32 cellular contexts compared by ENCODE assay signal in genomic region chr14:95290021-95290420, GRCh38. TPM values are rescaled to one million over a fixed set of nuclear protein-coding genes. Genes with fewer than 3 reads are reported as not detected.
DNase-seq lines count a peak whose midpoint lies in the region; ATAC-seq and TF ChIP-seq lines count a peak whose summit lies in the region.
"Had no signal": no experiment of that assay in that cellular context is flagged by ENCODE, and none has a peak within 500 bp of the region (broad histone marks: within the 10 kb centered on the region; RNA-seq: fewer than 3 reads in every experiment).

No MANE protein-coding gene starts in this region.

- H3K4me1 ChIP-seq in heart left ventricle (peaks cover 0 to 33% (median 19%) of the 10 kb centered on the region in 12 donors), esophagus muscularis mucosa (peaks cover 12 to 26% (median 16%) of the 10 kb centered on the region in 4 donors), psoas muscle (peaks cover 23% of the 10 kb centered on the region), vagina (peaks cover 14% of the 10 kb centered on the region)
- H3K4me1 ChIP-seq: parathyroid adenoma had no signal

- no peak for TF ChIP-seq EP300 in esophagus muscularis mucosa (IDR thresholded peaks at IDR 0.05)

- H3K27me3 ChIP-seq in heart left ventricle (no peaks in the 10 kb centered on the region), esophagus muscularis mucosa (peaks cover 0 to 23% (median 0%) of the 10 kb centered on the region in 4 donors), psoas muscle (ENCODE audit: insufficient read depth in 3 of 3, low read length in 2 of 3) (no peaks in the 10 kb centered on the region), vagina (no peaks in the 10 kb centered on the region)
- H3K27me3 ChIP-seq: thyroid gland had no signal

- ATAC-seq in heart left ventricle (no peak), Right ventricle myocardium inferior (no peak), psoas muscle (no peak), HG03095 (IDR thresholded peaks at IDR 0.05; ENCODE audit: unreplicated experiment) (no peak), HG03439 (IDR thresholded peaks at IDR 0.05; ENCODE audit: unreplicated experiment) (no peak)
- no peak for ATAC-seq in activated naive CD4-positive, alpha-beta T cell treated with anti-CD3 and anti-CD28 coated beads, Interleukin-2, amount 50 U/mL, for 72 hours

- H3K36me3 ChIP-seq in heart left ventricle (no peaks in the 10 kb centered on the region), esophagus muscularis mucosa (no peaks in the 10 kb centered on the region), psoas muscle (ENCODE audit: insufficient read depth in 1 of 2, low read depth in 1 of 2) (no peaks in the 10 kb centered on the region), vagina (no peaks in the 10 kb centered on the region)
- H3K36me3 ChIP-seq: cardiac muscle cell, spleen, thyroid gland had no signal

- H3K27ac ChIP-seq in heart left ventricle = peak overlapping the region in 9 of 12 donors; percentile 58 to 93 (median 72)
- H3K27ac ChIP-seq in esophagus muscularis mucosa (replicated peaks in 1 of 4) = peak overlapping the region in 3 of 4 donors; percentile 47 to 63 (median 49)
- H3K27ac ChIP-seq in psoas muscle = peak overlapping the region; percentile 70
- H3K27ac ChIP-seq in vagina = peak overlapping the region; percentile 40
- H3K27ac ChIP-seq: cardiac muscle cell, GM23248, parathyroid adenoma, spleen had no signal

- WGBS in heart left ventricle, 4 donors = 91 to 94% (median 92%) methylated on average over 5 of the region's 5 CpGs
- WGBS in esophagus muscularis mucosa = 94% methylated on average over 5 of the region's 5 CpGs
- 92 to 95% (median 94%) methylated on average over 5 of the region's 5 CpGs for WGBS in psoas muscle, 3 donors

- no peak overlapping the region for H3K4me3 ChIP-seq in heart left ventricle
- H3K4me3 ChIP-seq in esophagus muscularis mucosa = no peak overlapping the region
- H3K4me3 ChIP-seq in psoas muscle = no peak overlapping the region
- no peak overlapping the region for H3K4me3 ChIP-seq in vagina
- H3K4me3 ChIP-seq: cardiac muscle cell, GM23248, spleen, thyroid gland had no signal

- DNase-seq in heart left ventricle (no peak), Right ventricle myocardium inferior (ENCODE audit: missing footprints) (no peak), esophagus muscularis mucosa (ENCODE audit: extremely low spot score) (no peak), psoas muscle (no peak), vagina (ENCODE audit: extremely low spot score in 2 of 2) (peak in 1 of 2 donors; percentile 49)
- DNase-seq in activated naive CD4-positive, alpha-beta T cell treated with anti-CD3 and anti-CD28 coated beads, Interleukin-2, amount 50 U/mL, for 72 hours (ENCODE audit: low spot score in 2 of 2) = no peak
- DNase-seq: activated CD4-positive, alpha-beta memory T cell treated with anti-CD3 and anti-CD28 coated beads for 36 hours; activated CD4-positive, alpha-beta T cell treated with anti-CD3 and anti-CD28 coated beads for 1 hour; activated naive CD8-positive, alpha-beta T cell treated with anti-CD3 and anti-CD28 coated beads for 36 hours; AML-193; aorta; CD4-positive, alpha-beta memory T cell; cortex of kidney; erythroblast; GM23248; mammary epithelial cell; MV-4-11; NCI-H1436; NCI-H2081; NCI-H446; NCI-H748 treated with DMSO at 0.1 percent for 48 hours; SHP77 treated with DMSO at 0.1 percent for 48 hours; spleen; stimulated activated CD4-positive, alpha-beta T cell treated with anti-CD3 and anti-CD28 coated beads, Interleukin-2, amount 100 ng/mL, for 24 hours; stimulated activated CD8-positive, alpha-beta memory T cell treated with anti-CD3 and anti-CD28 coated beads, Interleukin-4, amount 100 ng/mL, for 48 hours; thyroid gland had no signal

- intact Hi-C loops in heart left ventricle (cut with DNase I) (loop anchor here in 1 of 10 donors (5.0 kb wide), 1 partner anchor 58 kb away; no protein-coding TSS in a partner anchor), Right ventricle myocardium inferior (cut with DNase I) (no loop called here), esophagus muscularis mucosa (cut with DNase I) (no loop called here), psoas muscle (cut with DNase I) (no loop called here), vagina (cut with DNase I) (no loop called here)

- no peak for TF ChIP-seq CTCF in heart left ventricle (IDR thresholded peaks at IDR 0.05)
- TF ChIP-seq CTCF in esophagus muscularis mucosa (IDR thresholded peaks at IDR 0.05) = no peak
- TF ChIP-seq CTCF in psoas muscle (IDR thresholded peaks at IDR 0.05) = no peak
- TF ChIP-seq CTCF in vagina (IDR thresholded peaks at IDR 0.05) = no peak

- peaks cover 0 to 4% of the 10 kb centered on the region in 2 donors for H3K36me3 Mint-ChIP-seq in activated naive CD4-positive, alpha-beta T cell treated with anti-CD3 and anti-CD28 coated beads, Interleukin-2, amount 50 U/mL, for 72 hours
- H3K36me3 Mint-ChIP-seq: activated CD4-positive, alpha-beta memory T cell treated with anti-CD3 and anti-CD28 coated beads for 36 hours; activated naive CD8-positive, alpha-beta T cell treated with anti-CD3 and anti-CD28 coated beads for 36 hours; CD4-positive, alpha-beta memory T cell had no signal

- H3K9me3 ChIP-seq in heart left ventricle (no peaks in the 10 kb centered on the region), esophagus muscularis mucosa (no peaks in the 10 kb centered on the region), psoas muscle (no peaks in the 10 kb centered on the region), vagina (no peaks in the 10 kb centered on the region)
- H3K9me3 ChIP-seq: spleen, thyroid gland had no signal

- TF ChIP-seq POLR2A in heart left ventricle (IDR thresholded peaks at IDR 0.05) = no peak
- TF ChIP-seq POLR2A in esophagus muscularis mucosa (IDR thresholded peaks at IDR 0.05; ENCODE audit: low read depth) = no peak
- TF ChIP-seq POLR2A in vagina (IDR thresholded peaks at IDR 0.05) = no peak

- no peak overlapping the region for H3K27ac Mint-ChIP-seq in activated naive CD4-positive, alpha-beta T cell treated with anti-CD3 and anti-CD28 coated beads, Interleukin-2, amount 50 U/mL, for 72 hours
- H3K27ac Mint-ChIP-seq: activated CD4-positive, alpha-beta memory T cell treated with anti-CD3 and anti-CD28 coated beads for 36 hours; activated naive CD8-positive, alpha-beta T cell treated with anti-CD3 and anti-CD28 coated beads for 36 hours; CD4-positive, alpha-beta memory T cell; stimulated activated naive CD8-positive, alpha-beta T cell treated with anti-CD3 and anti-CD28 coated beads, Interleukin-15, Interleukin-2, amounts not matched to agents 100 ng/mL and 50 ng/mL, for 24 hours; T-helper 2 cell treated with Interferon-gamma antibody and Interleukin-4, amounts not matched to agents 5 μg/mL and 100 μg/mL, for 36 hours had no signal

- H3K9me3 Mint-ChIP-seq in activated naive CD4-positive, alpha-beta T cell treated with anti-CD3 and anti-CD28 coated beads, Interleukin-2, amount 50 U/mL, for 72 hours = peaks cover 0 to under 1% of the 10 kb centered on the region in 2 donors
- H3K9me3 Mint-ChIP-seq: activated CD4-positive, alpha-beta memory T cell treated with anti-CD3 and anti-CD28 coated beads for 36 hours; activated naive CD8-positive, alpha-beta T cell treated with anti-CD3 and anti-CD28 coated beads for 36 hours; stimulated activated naive CD8-positive, alpha-beta T cell treated with anti-CD3 and anti-CD28 coated beads, Interleukin-15, Interleukin-2, amounts not matched to agents 100 ng/mL and 50 ng/mL, for 24 hours; T-helper 2 cell treated with Interferon-gamma antibody and Interleukin-4, amounts not matched to agents 5 μg/mL and 100 μg/mL, for 36 hours had no signal

RNA-seq across cellular contexts. Expression of gene CLMN, which starts 29.7 kb away (rescaled TPM):
- 10 to 100 TPM in 1 of 9 donors, 1 to 10 TPM in 8; 4.6 to 10.2 (median 6.8) TPM for total RNA-seq in heart left ventricle
- 1 to 10 TPM; 3.1 to 4.3 TPM for polyA plus RNA-seq in heart left ventricle
- 7.6 TPM for total RNA-seq in Right ventricle myocardium inferior
- total RNA-seq in esophagus muscularis mucosa = 1 to 10 TPM; 6.5 to 10.0 (median 7.9) TPM
- total RNA-seq in psoas muscle = 1 to 10 TPM; 3.9 to 9.6 (median 6.3) TPM
- polyA plus RNA-seq in psoas muscle = 1 to 10 TPM; 1.7 to 2.5 (median 2.1) TPM
- total RNA-seq in vagina = 19.6 TPM
- total RNA-seq in activated naive CD4-positive, alpha-beta T cell treated with anti-CD3 and anti-CD28 coated beads, Interleukin-2, amount 50 U/mL, for 72 hours = 1 to 10 TPM; 5.8 to 6.9 TPM
